16 cellular contexts compared by ENCODE assay signal in the genomic region with DNA sequence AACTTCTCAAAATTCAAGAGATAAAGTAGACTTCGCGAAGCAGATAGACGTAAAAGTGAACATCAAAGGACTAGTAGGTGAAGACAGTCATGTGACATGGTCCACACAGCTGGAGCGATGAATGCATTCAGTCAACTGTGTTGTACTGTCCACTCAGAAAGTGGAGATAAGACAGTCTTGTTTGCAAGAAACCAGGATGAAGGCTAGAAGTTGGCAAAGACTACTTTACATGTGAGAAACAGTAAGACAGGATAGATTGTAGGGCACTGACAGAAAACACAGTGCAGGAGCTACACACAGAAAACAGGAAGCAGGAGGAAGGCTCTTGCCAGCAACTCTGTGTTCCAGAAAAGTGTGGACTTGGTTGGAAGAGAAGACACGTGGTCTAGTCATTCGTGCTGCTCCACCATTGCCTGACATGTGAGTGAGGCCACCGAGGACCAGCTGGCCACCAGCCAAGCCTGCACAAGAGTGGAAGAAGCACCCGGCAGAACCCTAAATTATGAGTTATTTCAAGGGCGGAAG.
DNase-seq lines count a peak whose midpoint lies in the region; ATAC-seq, FAIRE-seq and TF ChIP-seq lines count a peak whose summit lies in the region.
"Had no signal": no experiment of that assay in that cellular context is flagged by ENCODE, and none has a peak within 500 bp of the region (broad histone marks: within the 10 kb centered on the region; RNA-seq: fewer than 3 reads in every experiment).

No MANE protein-coding gene starts in this region.

- TF ChIP-seq CTCF in Caco-2 (IDR thresholded peaks at IDR 0.05; ENCODE audit: insufficient read depth in 1 of 2, low read depth in 1 of 2, low read length in 1 of 2, severe bottlenecking in 1 of 2, unreplicated experiment in 1 of 2) (no peak), bronchial epithelial cell (IDR thresholded peaks at IDR 0.05; ENCODE audit: insufficient read depth, low read length, severe bottlenecking) (no peak), endodermal cell (conservative IDR thresholded peaks at IDR 0.05) (no peak)

- H3K27ac Mint-ChIP-seq in Caco-2 (ENCODE audit: unreplicated experiment) (peak overlapping the region; percentile 84), endodermal cell (no peak overlapping the region)
- H3K27ac Mint-ChIP-seq: B cell, T-helper 17 cell had no signal

- H3K27ac ChIP-seq in endodermal cell (ENCODE audit: low read depth, low read length): no peak overlapping the region
- H3K27ac ChIP-seq: HL-60, neutrophil had no signal

- H3K27me3 ChIP-seq in Caco-2 (replicated peaks; ENCODE audit: control insufficient read depth, insufficient read depth, low read length) (no peaks in the 10 kb centered on the region), bronchial epithelial cell (ENCODE audit: control insufficient read depth, insufficient read depth, low read length) (no peaks in the 10 kb centered on the region), endodermal cell (ENCODE audit: control insufficient read depth, insufficient read depth, low read length, poor library complexity, severe bottlenecking) (no peaks in the 10 kb centered on the region)
- H3K27me3 ChIP-seq: neutrophil had no signal

- 88% methylated on average over 6 to 9 of the region's 9 CpGs for WGBS in endodermal cell (ENCODE audit: insufficient coverage in 1 of 2, insufficient read length in 1 of 2), 2 experiments

- H3K27me3 Mint-ChIP-seq in Caco-2 (ENCODE audit: insufficient read depth, unreplicated experiment) (no peaks in the 10 kb centered on the region), endodermal cell (ENCODE audit: insufficient read depth) (no peaks in the 10 kb centered on the region)
- H3K27me3 Mint-ChIP-seq: B cell had no signal

- no peak for FAIRE-seq in bronchial epithelial cell (lab: Jason Lieb, UNC)
- FAIRE-seq: G401.6 had no signal

- peaks cover 32% of the 10 kb centered on the region for H3K4me1 ChIP-seq in Caco-2
- no peaks in the 10 kb centered on the region for H3K4me1 ChIP-seq in endodermal cell (ENCODE audit: control insufficient read depth, insufficient read depth, low read length)

- no peaks in the 10 kb centered on the region for H3K36me3 ChIP-seq in Caco-2 (ENCODE audit: control insufficient read depth, insufficient read depth, low read length)
- peaks cover 8% of the 10 kb centered on the region for H3K36me3 ChIP-seq in bronchial epithelial cell (ENCODE audit: control insufficient read depth, insufficient read depth, low read length)
- H3K36me3 ChIP-seq in endodermal cell (ENCODE audit: control insufficient read depth, insufficient read depth, low read length): peaks cover 12% of the 10 kb centered on the region
- H3K36me3 ChIP-seq: neutrophil had no signal

- peaks cover 49% of the 10 kb centered on the region for H3K4me1 Mint-ChIP-seq in Caco-2 (ENCODE audit: low read depth, unreplicated experiment)
- no peaks in the 10 kb centered on the region for H3K4me1 Mint-ChIP-seq in endodermal cell
- H3K4me1 Mint-ChIP-seq: B cell had no signal

- intact Hi-C loops in Caco-2 (cut with micrococcal nuclease; ENCODE audit: unreplicated experiment) (loop anchor here (1.0 kb wide), 1 partner anchor 41 kb away; no protein-coding TSS in a partner anchor), left colon (cut with DNase I, micrococcal nuclease) (no loop called here)

- no peaks in the 10 kb centered on the region for H3K9me3 Mint-ChIP-seq in Caco-2 (ENCODE audit: unreplicated experiment)
- no peaks in the 10 kb centered on the region for H3K9me3 Mint-ChIP-seq in endodermal cell

- H3K4me3 Mint-ChIP-seq in Caco-2 (ENCODE audit: unreplicated experiment): peak overlapping the region; percentile 61
- no peak overlapping the region for H3K4me3 Mint-ChIP-seq in endodermal cell
- H3K4me3 Mint-ChIP-seq: B cell, T-helper 17 cell had no signal

- no TSS peak for BruUV-seq in Caco-2 (replicated peaks; lab: Mats Ljungman, UMichigan)

- ATAC-seq in left colon (peak; percentile 22), GM19455 (IDR thresholded peaks at IDR 0.05; ENCODE audit: unreplicated experiment) (no peak)
- ATAC-seq: T-helper 17 cell had no signal

- peaks cover 66% of the 10 kb centered on the region for H3K36me3 Mint-ChIP-seq in Caco-2 (ENCODE audit: insufficient read depth, unreplicated experiment)
- H3K36me3 Mint-ChIP-seq in endodermal cell (ENCODE audit: low read depth): peaks cover 1% of the 10 kb centered on the region

- POLR2A ChIA-PET in Caco-2 (lab: Charles Lee): no interaction called here

- CTCF ChIA-PET in Caco-2 (lab: Charles Lee): no interaction called here

- H3K9ac ChIP-seq in endodermal cell (ENCODE audit: extremely low read depth, low read length, poor library complexity, severe bottlenecking): no peak overlapping the region

- DNase-seq in Caco-2 (peak in 1 of 2 experiments; percentile 45), NCI-H226 (peak; percentile 23), bronchial epithelial cell (ENCODE audit: low read depth) (peak; percentile 30), left colon (no peak), endodermal cell (no peak), cortex of kidney (lab: John Stamatoyannopoulos, UW) (no peak)
- no peak for DNase-seq in activated CD4-positive, alpha-beta T cell treated with anti-CD3 and anti-CD28 coated beads for 1 hour
- DNase-seq: activated CD4-positive, alpha-beta T cell treated with anti-CD3 and anti-CD28 coated beads, Interleukin-2, amount 50 U/mL, for 1 hour; activated effector memory CD4-positive, alpha-beta T cell treated with Interleukin-2 at 50 U/mL for 16 hours; NCI-H1105; T-helper 17 cell had no signal

- H3K9me3 ChIP-seq in Caco-2 (no peaks in the 10 kb centered on the region), endodermal cell (ENCODE audit: control insufficient read depth, low read length) (no peaks in the 10 kb centered on the region)
- H3K9me3 ChIP-seq: neutrophil had no signal

- H3K4me3 ChIP-seq in Caco-2 (ENCODE audit: low read depth, low read length) (no peak overlapping the region), bronchial epithelial cell (ENCODE audit: low read depth, low read length) (no peak overlapping the region), endodermal cell (ENCODE audit: low read length) (no peak overlapping the region)

Comparison
In these comparisons a context has a peak if more than half of its experiments do, and no peak if none do; other contexts are left out.
1. DNase-seq: peak in NCI-H226 (single experiment) and bronchial epithelial cell (single experiment); none in left colon (0 of 2), activated CD4-positive, alpha-beta T cell treated with anti-CD3 and anti-CD28 coated beads for 1 hour (single experiment), endodermal cell (single experiment) and cortex of kidney (single experiment).